ENCODE assay signal across 9 cellular contexts in the genomic region with DNA sequence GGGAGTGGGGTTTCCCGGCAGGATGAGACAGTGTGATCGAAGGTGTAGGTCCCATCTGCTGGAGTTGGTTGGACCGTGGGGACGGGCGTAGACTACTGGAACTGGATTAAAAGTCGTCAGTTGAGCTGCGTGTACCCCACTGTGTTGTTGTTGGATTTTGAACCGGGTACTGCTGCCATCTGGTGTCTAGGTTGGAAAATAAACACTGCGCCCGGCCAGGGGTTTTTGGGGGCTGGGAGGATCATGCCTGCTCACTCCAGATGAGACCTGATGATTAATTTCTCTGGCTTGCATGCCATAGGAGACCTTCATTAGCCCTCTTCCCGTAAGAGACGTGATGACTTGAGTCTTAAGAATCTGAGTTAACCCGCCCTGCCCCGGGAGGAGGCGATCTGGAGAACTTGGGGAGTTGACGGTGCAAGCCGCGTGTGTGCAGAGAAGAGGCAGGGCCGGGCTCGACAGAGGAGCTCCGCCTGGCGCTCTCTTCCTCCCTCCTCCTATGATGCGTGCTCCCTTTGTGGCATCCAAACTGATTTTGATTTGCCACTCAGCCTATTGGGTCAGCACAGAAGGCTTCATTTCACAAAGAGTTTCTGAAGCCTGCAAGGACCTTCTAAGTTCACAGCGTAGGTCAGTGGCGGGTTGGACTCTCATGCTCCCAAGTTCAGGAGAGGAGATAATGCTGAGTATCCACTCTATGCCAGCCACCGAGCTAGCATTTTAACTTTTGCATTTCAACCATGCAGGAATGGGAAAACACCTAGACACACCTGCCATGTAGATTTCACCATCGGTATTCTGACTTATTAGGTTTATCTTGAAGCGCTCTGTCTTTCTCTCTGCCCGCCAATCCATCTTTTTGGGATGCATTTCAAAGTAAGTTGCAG.
DNase-seq lines count a peak whose midpoint lies in the region; ATAC-seq lines count a peak whose summit lies in the region.
"Had no signal": no experiment of that assay in that cellular context is flagged by ENCODE, and none has a peak within 500 bp of the region (broad histone marks: within the 10 kb centered on the region; RNA-seq: fewer than 3 reads in every experiment).

No MANE protein-coding gene starts in this region.

- DNase-seq in AML-193 (lab: John Stamatoyannopoulos, UW) (peak; percentile 37 to 50), HCEC 1CT (peak; percentile 100), RKO (ENCODE audit: low spot score) (peak; percentile 100), fibroblast of the conjunctiva (ENCODE audit: low read depth) (peak; percentile 100)
- DNase-seq in activated effector memory CD4-positive, alpha-beta T cell treated with Interleukin-2 at 50 U/mL for 16 hours = peak; percentile 62

- H3K4me1 ChIP-seq in neuron (ENCODE audit: insufficient read depth, low read length) = peaks cover 18% of the 10 kb centered on the region
- peaks cover 3 to 52% (median 39%) of the 10 kb centered on the region in 5 donors for H3K4me1 ChIP-seq in subcutaneous abdominal adipose tissue (ENCODE audit: control insufficient read depth in 5 of 5, insufficient read depth in 5 of 5, low read length in 5 of 5)

- no peak overlapping the region for H3K27ac ChIP-seq in subcutaneous abdominal adipose tissue (ENCODE audit: low read depth, low read length)
- H3K27ac ChIP-seq: KMS-11 had no signal

- peak overlapping the region; percentile 77 for H3K4me3 ChIP-seq in neuron (ENCODE audit: low read length)
- peak overlapping the region; percentile 25 to 67 (median 45) for H3K4me3 ChIP-seq in subcutaneous abdominal adipose tissue (ENCODE audit: low read depth in 1 of 5, low read length in 5 of 5)

- peaks cover 37% of the 10 kb centered on the region for H3K36me3 ChIP-seq in neuron (ENCODE audit: insufficient read depth, low read length)
- H3K36me3 ChIP-seq in subcutaneous abdominal adipose tissue (ENCODE audit: control insufficient read depth in 5 of 5, insufficient read depth in 5 of 5, low read length in 5 of 5) = no peaks in the 10 kb centered on the region

- H3K27me3 ChIP-seq in neuron (ENCODE audit: insufficient read depth, low read length) = no peaks in the 10 kb centered on the region
- H3K27me3 ChIP-seq in subcutaneous abdominal adipose tissue (ENCODE audit: control insufficient read depth in 5 of 5, insufficient read depth in 4 of 5, low read length in 5 of 5) = peaks cover 0 to 16% (median 8%) of the 10 kb centered on the region in 5 donors

- no peak for ATAC-seq in GM18519 (IDR thresholded peaks at IDR 0.05; ENCODE audit: low FRiP score, unreplicated experiment)

- H2AFZ ChIP-seq in neuron (ENCODE audit: low read depth, low read length) = no peak overlapping the region

- H3K9ac ChIP-seq in subcutaneous abdominal adipose tissue (ENCODE audit: low read length in 5 of 5) = peak overlapping the region in 2 of 5 donors; percentile 30 to 49
- H3K9ac ChIP-seq: KMS-11 had no signal

- no peaks in the 10 kb centered on the region for H3K9me3 ChIP-seq in neuron (ENCODE audit: low read length)
- H3K9me3 ChIP-seq in subcutaneous abdominal adipose tissue (ENCODE audit: control insufficient read depth in 5 of 5, low read length in 5 of 5) = no peaks in the 10 kb centered on the region

Comparison
In these comparisons a context has a peak if more than half of its experiments do, and no peak if none do; other contexts are left out.
1. DNase-seq: peak in every context shown above with its lines; median percentile 100 in HCEC 1CT; 100 in RKO; 100 in fibroblast of the conjunctiva; 62 in activated effector memory CD4-positive, alpha-beta T cell treated with Interleukin-2 at 50 U/mL for 16 hours; 44 in AML-193.